Comparison of ENCODE assay signal across 8 cellular contexts in the genomic region with DNA sequence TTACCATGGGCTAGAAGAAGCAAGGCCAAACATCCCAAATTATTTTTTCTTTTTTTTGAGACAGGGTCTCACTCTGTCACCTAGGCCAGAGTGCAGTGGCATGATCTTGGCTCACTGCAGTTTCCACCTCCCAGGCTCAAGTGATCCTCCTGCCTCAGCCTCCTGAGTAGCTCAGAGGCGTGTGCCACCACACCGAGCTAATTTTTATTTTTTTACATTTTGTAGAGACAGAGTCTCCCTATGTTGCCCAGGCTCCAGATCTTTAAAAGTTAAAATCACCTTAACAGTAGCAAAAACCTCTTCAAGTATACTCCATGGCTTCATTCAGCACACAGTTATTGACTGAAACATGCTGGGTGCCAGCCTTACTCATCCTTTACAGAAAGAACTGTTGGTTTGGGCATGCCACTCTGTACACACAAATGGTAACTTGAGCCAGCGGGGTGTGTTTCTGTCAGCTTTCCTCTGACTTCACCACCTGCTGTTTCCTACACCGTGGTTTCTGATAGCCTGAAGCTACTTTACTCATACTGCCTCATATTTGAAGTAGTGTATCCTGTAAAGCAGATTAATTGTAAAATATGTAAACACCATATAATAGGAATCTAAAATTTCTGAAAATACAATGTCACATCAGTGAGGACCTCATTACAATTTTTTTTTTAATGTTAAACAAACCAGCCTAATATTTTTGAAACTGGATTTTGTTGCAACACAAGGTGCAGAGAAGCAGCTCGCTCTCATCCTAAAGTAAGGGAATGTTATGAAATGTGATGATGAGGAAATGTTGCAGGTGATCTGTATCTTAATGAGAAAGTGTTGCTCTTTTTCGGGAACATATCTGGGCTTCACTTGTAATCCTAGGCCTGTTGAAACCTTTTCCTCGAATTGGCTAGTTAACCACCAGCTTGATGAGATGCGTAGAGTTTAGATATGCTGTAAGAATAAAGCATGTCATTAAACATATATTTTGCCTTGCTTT.
DNase-seq lines count a peak whose midpoint lies in the region; ATAC-seq and TF ChIP-seq lines count a peak whose summit lies in the region.

No MANE protein-coding gene starts in this region.

- no peaks in the 10 kb centered on the region for H3K27me3 Mint-ChIP-seq in activated naive CD8-positive, alpha-beta T cell treated with anti-CD3 and anti-CD28 coated beads for 36 hours

- intact Hi-C loops in left colon (cut with DNase I, micrococcal nuclease), result no loop called here

- peak overlapping the region; percentile 49 for H3K27ac ChIP-seq in SK-N-MC

- H3K4me1 Mint-ChIP-seq in activated naive CD8-positive, alpha-beta T cell treated with anti-CD3 and anti-CD28 coated beads for 36 hours, result no peaks in the 10 kb centered on the region

- peak; percentile 29 for DNase-seq in AG09309 (ENCODE audit: low read depth)
- peak; percentile 46 for DNase-seq in LoVo (ENCODE audit: low spot score)
- peak; percentile 81 for DNase-seq in SK-N-MC (ENCODE audit: low read depth, low spot score)
- no peak for DNase-seq in left colon
- no peak for DNase-seq in activated naive CD8-positive, alpha-beta T cell treated with anti-CD3 and anti-CD28 coated beads for 36 hours
- no peak for DNase-seq in hypothalamus (lab: John Stamatoyannopoulos, UW)
- no peak for DNase-seq in medulla oblongata (ENCODE audit: extremely low spot score)

- no peaks in the 10 kb centered on the region for H3K9me3 ChIP-seq in SK-N-MC (ENCODE audit: low read depth, low read length)

- H3K9ac ChIP-seq in SK-N-MC (ENCODE audit: insufficient read length), result no peak overlapping the region

- H3K27ac Mint-ChIP-seq in activated naive CD8-positive, alpha-beta T cell treated with anti-CD3 and anti-CD28 coated beads for 36 hours, result no peak overlapping the region

- H3K4me3 Mint-ChIP-seq in activated naive CD8-positive, alpha-beta T cell treated with anti-CD3 and anti-CD28 coated beads for 36 hours, result no peak overlapping the region

- ATAC-seq in left colon (peak; percentile 58), HG03432 (IDR thresholded peaks at IDR 0.05; ENCODE audit: unreplicated experiment) (no peak)

- TF ChIP-seq CTCF in AG09309 (IDR thresholded peaks at IDR 0.05; ENCODE audit: control insufficient read depth, insufficient read depth, low read depth, low read length, missing control alignments), result no peak

- no peaks in the 10 kb centered on the region for H3K36me3 Mint-ChIP-seq in activated naive CD8-positive, alpha-beta T cell treated with anti-CD3 and anti-CD28 coated beads for 36 hours

- H3K4me3 ChIP-seq in AG09309 (ENCODE audit: control insufficient read depth, low read depth, low read length) (no peak overlapping the region), SK-N-MC (peak overlapping the region; percentile 52)

- peaks cover 3% of the 10 kb centered on the region for H3K36me3 ChIP-seq in SK-N-MC (ENCODE audit: insufficient read depth, low read length)

- no peaks in the 10 kb centered on the region for H3K9me3 Mint-ChIP-seq in activated naive CD8-positive, alpha-beta T cell treated with anti-CD3 and anti-CD28 coated beads for 36 hours

Comparison
In these comparisons a context has a peak if more than half of its experiments do, and no peak if none do; other contexts are left out.
1. DNase-seq: peak in AG09309 (single experiment), LoVo (single experiment) and SK-N-MC (single experiment); none in left colon (0 of 2), activated naive CD8-positive, alpha-beta T cell treated with anti-CD3 and anti-CD28 coated beads for 36 hours (single experiment), hypothalamus (0 of 51) and medulla oblongata (single experiment).